ENCODE assay signal across 22 cellular contexts in genomic region chr2:38509947-38510326, GRCh38.
DNase-seq lines count a peak whose midpoint lies in the region; TF ChIP-seq lines count a peak whose summit lies in the region.
"Had no signal": no experiment of that assay in that cellular context is flagged by ENCODE, and none has a peak within 500 bp of the region (broad histone marks: within the 10 kb centered on the region; RNA-seq: fewer than 3 reads in every experiment).

No MANE protein-coding gene starts in this region.

- peak overlapping the region; percentile 42 for H3K27ac Mint-ChIP-seq in nephron progenitor cell
- H3K27ac Mint-ChIP-seq: activated T-cell treated with anti-CD3 and anti-CD28 coated beads, Interleukin-2, amount 50 U/mL, for 24 hours; CD4-positive, alpha-beta T cell had no signal

- H3K36me3 Mint-ChIP-seq in nephron progenitor cell (ENCODE audit: low read depth): no peaks in the 10 kb centered on the region

- H3K27ac ChIP-seq in esophagus (ENCODE audit: low read depth in 2 of 2, low read length in 1 of 2) (peak overlapping the region; percentile 45 to 58), thyroid gland (peak overlapping the region; percentile 46 to 74 (median 67))
- H3K27ac ChIP-seq: lower lobe of right lung, SJSA1 had no signal

- no peaks in the 10 kb centered on the region for H3K9me3 ChIP-seq in esophagus (ENCODE audit: control insufficient read depth in 2 of 2, insufficient read depth in 1 of 2, low read depth in 1 of 2, low read length in 1 of 2)
- H3K9me3 ChIP-seq in thyroid gland: no peaks in the 10 kb centered on the region
- H3K9me3 ChIP-seq: breast epithelium, lower lobe of right lung, SJSA1, tibial nerve had no signal

- WGBS in esophagus, 2 donors: 84 to 95% methylated on average over 2 of the region's 2 CpGs
- 95 to 97% methylated on average over 2 of the region's 2 CpGs for WGBS in thyroid gland, 2 donors

- peaks cover 11% of the 10 kb centered on the region for H3K27me3 Mint-ChIP-seq in nephron progenitor cell (ENCODE audit: low read depth, poor library complexity)

- TF ChIP-seq CTCF in nephron progenitor cell (IDR thresholded peaks at IDR 0.05) (no peak), thyroid gland (IDR thresholded peaks at IDR 0.05) (no peak)

- no peaks in the 10 kb centered on the region for H3K9me3 Mint-ChIP-seq in nephron progenitor cell
- H3K9me3 Mint-ChIP-seq: activated T-cell treated with anti-CD3 and anti-CD28 coated beads, Interleukin-2, amount 50 U/mL, for 24 hours; CD4-positive, alpha-beta T cell had no signal

- intact Hi-C loops in thyroid gland (cut with DNase I): loop anchor here (10.0 kb wide), 1 partner anchor 195 kb away; no protein-coding TSS in a partner anchor

- H3K4me3 Mint-ChIP-seq in nephron progenitor cell: no peak overlapping the region
- H3K4me3 Mint-ChIP-seq: activated T-cell treated with anti-CD3 and anti-CD28 coated beads, Interleukin-2, amount 50 U/mL, for 24 hours; CD4-positive, alpha-beta T cell had no signal

- DNase-seq in RPMI7951 (ENCODE audit: low read depth) (peak; percentile 10), nephron progenitor cell (no peak), thyroid gland (no peak), NCI-H446 treated with DMSO at 0.1 percent for 48 hours (lab: John Stamatoyannopoulos, UW) (no peak), iPS-NIHi11 (ENCODE audit: low spot score) (no peak), NCI-H526 (lab: John Stamatoyannopoulos, UW) (no peak)
- DNase-seq: activated CD4-positive, alpha-beta T cell treated with anti-CD3 and anti-CD28 coated beads for 48 hours; activated T-cell treated with anti-CD3 and anti-CD28 coated beads, Interleukin-2, amount 50 U/mL, for 24 hours; CD4-positive, alpha-beta T cell; effector CD8-positive, alpha-beta T cell; islet precursor cell; KBM-7; lower lobe of right lung; NCI-H1436; retina; stimulated activated CD4-positive, alpha-beta T cell treated with anti-CD3 and anti-CD28 coated beads, Interleukin-4, amount 100 ng/mL, for 24 hours; stimulated activated naive CD4-positive, alpha-beta T cell; T-helper 2 cell had no signal

- peaks cover 3 to 5% of the 10 kb centered on the region in 2 donors for H3K4me1 ChIP-seq in esophagus (ENCODE audit: control insufficient read depth in 2 of 2, insufficient read depth in 2 of 2, low read length in 1 of 2)
- peaks cover 20 to 34% of the 10 kb centered on the region in 2 donors for H3K4me1 ChIP-seq in thyroid gland

- TF ChIP-seq POLR2A in thyroid gland (IDR thresholded peaks at IDR 0.05): no peak

- H3K4me1 Mint-ChIP-seq in nephron progenitor cell: peaks cover 40% of the 10 kb centered on the region

- H3K36me3 ChIP-seq in esophagus (ENCODE audit: control insufficient read depth in 2 of 2, insufficient read depth in 2 of 2, low read length in 1 of 2) (no peaks in the 10 kb centered on the region), thyroid gland (no peaks in the 10 kb centered on the region)
- H3K36me3 ChIP-seq: breast epithelium, lower lobe of right lung, SJSA1, tibial nerve had no signal

- H3K27me3 ChIP-seq in esophagus (ENCODE audit: control insufficient read depth in 1 of 2, insufficient read depth in 2 of 2, low read length in 2 of 2) (no peaks in the 10 kb centered on the region), thyroid gland (no peaks in the 10 kb centered on the region)
- H3K27me3 ChIP-seq: breast epithelium, SJSA1, tibial nerve had no signal

- no peak overlapping the region for H3K4me3 ChIP-seq in esophagus (ENCODE audit: low read depth in 1 of 2, low read length in 2 of 2)
- H3K4me3 ChIP-seq in thyroid gland (replicated peaks in 1 of 3): no peak overlapping the region
- H3K4me3 ChIP-seq: breast epithelium, lower lobe of right lung, SJSA1, tibial nerve had no signal
